7 cellular contexts compared by ENCODE assay signal in genomic region chr17:58082341-58082869, GRCh38. TPM values are rescaled to one million over a fixed set of nuclear protein-coding genes. Genes with fewer than 3 reads are reported as not detected.
DNase-seq lines count a peak whose midpoint lies in the region; ATAC-seq and TF ChIP-seq lines count a peak whose summit lies in the region.

No MANE protein-coding gene starts in this region.

- H2AFZ ChIP-seq in HCT116 (ENCODE audit: low read depth, low read length, poor library complexity, severe bottlenecking) (peak overlapping the region; percentile 38), smooth muscle cell (ENCODE audit: low read depth) (peak overlapping the region; percentile 97)

- H3K4me1 ChIP-seq in HCT116 (ENCODE audit: control insufficient read depth in 1 of 2, insufficient read depth in 2 of 2, low read length in 2 of 2) = peaks cover 11 to 19% of the 10 kb centered on the region in 2 experiments
- peaks cover 37% of the 10 kb centered on the region for H3K4me1 ChIP-seq in smooth muscle cell (ENCODE audit: low read depth)

- no peaks in the 10 kb centered on the region for H3K9me2 ChIP-seq in HCT116 (ENCODE audit: insufficient read depth)

- H3K9me3 ChIP-seq in HCT116 (ENCODE audit: control insufficient read depth in 1 of 2, insufficient read depth in 1 of 2, low read depth in 1 of 2, low read length in 2 of 2) (no peaks in the 10 kb centered on the region), WERI-Rb-1 (ENCODE audit: severe bottlenecking) (no peaks in the 10 kb centered on the region), smooth muscle cell (replicated peaks; ENCODE audit: low read depth) (no peaks in the 10 kb centered on the region)

- H3K79me2 ChIP-seq in HCT116 (ENCODE audit: insufficient read depth, low read length) = peaks cover 41% of the 10 kb centered on the region
- H3K79me2 ChIP-seq in smooth muscle cell (ENCODE audit: low read depth) = peaks cover 41% of the 10 kb centered on the region

- peak overlapping the region; percentile 29 for H3K9ac ChIP-seq in HCT116 (ENCODE audit: low read length)
- peak overlapping the region; percentile 51 for H3K9ac ChIP-seq in smooth muscle cell (ENCODE audit: low read depth)

- H3K4me2 ChIP-seq in HCT116 (ENCODE audit: low read length) (peak overlapping the region; percentile 76), smooth muscle cell (peak overlapping the region; percentile 89)

- no TSS peak for BruUV-seq in HCT116 (replicated peaks; lab: Mats Ljungman, UMichigan)

- no peak for ATAC-seq in HCT116

- peak overlapping the region; percentile 29 to 41; a peak in 3 of 4 replicates for H3K4me3 ChIP-seq in HCT116 (replicated peaks in 1 of 2; ENCODE audit: low read depth in 1 of 2, low read length in 2 of 2)
- H3K4me3 ChIP-seq in WERI-Rb-1 (ENCODE audit: low read depth, low read length) = peak overlapping the region; percentile 13
- H3K4me3 ChIP-seq in smooth muscle cell = peak overlapping the region; percentile 99
- H3K4me3 ChIP-seq in brain microvascular endothelial cell (ENCODE audit: low read depth, low read length) = no peak overlapping the region

- H3K27me3 ChIP-seq in HCT116 (ENCODE audit: insufficient read depth, low read length) = peaks cover 6% of the 10 kb centered on the region; the same call in 1 of the 2 replicates
- H3K27me3 ChIP-seq in WERI-Rb-1 (ENCODE audit: insufficient read depth, low read depth, severe bottlenecking) = no peaks in the 10 kb centered on the region
- no peaks in the 10 kb centered on the region for H3K27me3 ChIP-seq in smooth muscle cell (ENCODE audit: low read depth)
- no peaks in the 10 kb centered on the region for H3K27me3 ChIP-seq in brain microvascular endothelial cell (replicated peaks)

- RAD21 ChIA-PET in HCT116 (lab: Charles Lee; ENCODE audit: low non-redundant PET in 1 of 2, low total read pairs in 2 of 2, uncharacterized antibody in 2 of 2, unreplicated experiment in 2 of 2) = interaction anchor here in 1 of 2 experiments (1.2 kb wide), 1 partner anchor 222 kb away, joined by 8 read pairs; no protein-coding TSS in a partner anchor

- POLR2A ChIA-PET in HCT116 (lab: Charles Lee) = interaction anchor here (0.6 to 1.7 kb wide), 30 partner anchors 11 to 975 kb away, joined by 3 to 28 read pairs (median 4); partner anchors contain the start of genes MRPS23 and SRSF1

- intact Hi-C loops in HCT116 (cut with micrococcal nuclease) = loop anchor here (5.0 kb wide), 1 partner anchor 60 kb away; no protein-coding TSS in a partner anchor

- TF ChIP-seq CTCF in HCT116 (IDR thresholded peaks at IDR 0.05 in 2 of 3, conservative IDR thresholded peaks at IDR 0.05 in 1 of 3; ENCODE audit: borderline replicate concordance in 1 of 3, insufficient read depth in 1 of 3, low read depth in 2 of 3, low read length in 2 of 3) = no peak
- no peak for TF ChIP-seq CTCF in WERI-Rb-1 (IDR thresholded peaks at IDR 0.05; ENCODE audit: low read depth, low read length)
- no peak for TF ChIP-seq CTCF in smooth muscle cell (IDR thresholded peaks at IDR 0.05; ENCODE audit: borderline replicate concordance, insufficient read depth, poor library complexity, severe bottlenecking)
- TF ChIP-seq CTCF in brain microvascular endothelial cell (IDR thresholded peaks at IDR 0.05; ENCODE audit: low read depth, low read length, missing control alignments) = no peak

- H3K27ac ChIP-seq in HCT116 (ENCODE audit: low read depth, low read length) (peak overlapping the region; percentile 51; the same call in 1 of the 2 replicates), WERI-Rb-1 (peak overlapping the region; percentile 95), smooth muscle cell (ENCODE audit: low read depth) (peak overlapping the region; percentile 63), brain microvascular endothelial cell (no peak overlapping the region)

- peaks cover 20 to 26% of the 10 kb centered on the region in 2 experiments for H3K36me3 ChIP-seq in HCT116 (ENCODE audit: control insufficient read depth in 1 of 2, insufficient read depth in 2 of 2, low read length in 2 of 2)
- peaks cover 29% of the 10 kb centered on the region for H3K36me3 ChIP-seq in WERI-Rb-1
- H3K36me3 ChIP-seq in smooth muscle cell (ENCODE audit: low read depth) = no peaks in the 10 kb centered on the region
- no peaks in the 10 kb centered on the region for H3K36me3 ChIP-seq in brain microvascular endothelial cell (replicated peaks)

- CTCF ChIA-PET in HCT116 (lab: Charles Lee) = interaction anchor here (0.6 to 1.6 kb wide), 3 partner anchors 16 to 249 kb away, joined by 3 to 7 read pairs (median 3); no protein-coding TSS in a partner anchor

- TF ChIP-seq POLR2A in HCT116 (IDR thresholded peaks at IDR 0.05; ENCODE audit: borderline replicate concordance, extremely low read depth, insufficient read depth, insufficient read length) = no peak

- TF ChIP-seq RAD21 in HCT116 (IDR thresholded peaks at IDR 0.05; ENCODE audit: low read depth) = no peak

- DNase-seq in HCT116 (ENCODE audit: low read depth, low spot score) (no peak), WERI-Rb-1 (no peak), iPS-NIHi11 (ENCODE audit: low spot score) (peak; percentile 78), smooth muscle cell (lab: John Stamatoyannopoulos, UW; ENCODE audit: unreplicated experiment) (no peak), brain microvascular endothelial cell (no peak)
- DNase-seq in activated CD8-positive, alpha-beta memory T cell treated with anti-CD3 and anti-CD28 coated beads, Interleukin-2, amount 50 U/mL, for 4 hours = no peak
- no peak for DNase-seq in stimulated activated CD4-positive, alpha-beta T cell treated with anti-CD3 and anti-CD28 coated beads, Interleukin-12 subunit alpha, Interleukin-12 subunit beta, amount 100 ng/mL, for 4 hours

- in situ Hi-C loops in brain microvascular endothelial cell (cut with HindIII; ENCODE audit: low pct_ligation_motif_present, low sequenced_read_pairs) = no loop called here

- H4K20me1 ChIP-seq in HCT116 (ENCODE audit: insufficient read depth) (peaks cover 35% of the 10 kb centered on the region; the same call in 1 of the 2 replicates), smooth muscle cell (ENCODE audit: low read depth) (peaks cover 40% of the 10 kb centered on the region)

- WGBS in smooth muscle cell (ENCODE audit: low lambda C conversion rate) = 66% methylated on average over 10 of the region's 10 CpGs

- H3F3A ChIP-seq in smooth muscle cell (ENCODE audit: low read depth) = peaks cover 5% of the 10 kb centered on the region

TF ChIP-seq in HCT116, 20 proteins besides CTCF, POLR2A, EP300 and RAD21:
- TF ChIP-seq ATF3 (IDR thresholded peaks at IDR 0.05) = no peak
- TF ChIP-seq YY1 (IDR thresholded peaks at IDR 0.05; ENCODE audit: extremely low read depth, insufficient replicate concordance, low read depth, low read length) = no peak
- no peak for TF ChIP-seq TCF7L2 (IDR thresholded peaks at IDR 0.05; ENCODE audit: borderline replicate concordance, extremely low read depth, insufficient read depth, insufficient read length)
- TF ChIP-seq JUND (IDR thresholded peaks at IDR 0.05) = no peak
- TF ChIP-seq ELF1 (IDR thresholded peaks at IDR 0.05; ENCODE audit: borderline replicate concordance, low read depth) = no peak
- TF ChIP-seq CBX3 (IDR thresholded peaks at IDR 0.05; ENCODE audit: low read depth) = no peak
- TF ChIP-seq EZH2phosphoT487 (IDR thresholded peaks at IDR 0.05; ENCODE audit: borderline replicate concordance) = no peak
- no peak for TF ChIP-seq SP1 (IDR thresholded peaks at IDR 0.05; ENCODE audit: low read depth)

RNA-seq across cellular contexts. Expression of gene DYNLL2, which starts 0.8 kb away (rescaled TPM):
- total RNA-seq in HCT116 (2021; ENCODE audit: unreplicated experiment) (54.9 TPM), smooth muscle cell (8.9 and 9.1 TPM in 2 replicates)
- 39.1 and 41.2 TPM in 2 replicates for polyA plus RNA-seq in HCT116 (2012)
- polyA plus RNA-seq in smooth muscle cell = 1.5 and 2.0 TPM in 2 replicates
